8 cellular contexts compared by ENCODE assay signal in the genomic region with DNA sequence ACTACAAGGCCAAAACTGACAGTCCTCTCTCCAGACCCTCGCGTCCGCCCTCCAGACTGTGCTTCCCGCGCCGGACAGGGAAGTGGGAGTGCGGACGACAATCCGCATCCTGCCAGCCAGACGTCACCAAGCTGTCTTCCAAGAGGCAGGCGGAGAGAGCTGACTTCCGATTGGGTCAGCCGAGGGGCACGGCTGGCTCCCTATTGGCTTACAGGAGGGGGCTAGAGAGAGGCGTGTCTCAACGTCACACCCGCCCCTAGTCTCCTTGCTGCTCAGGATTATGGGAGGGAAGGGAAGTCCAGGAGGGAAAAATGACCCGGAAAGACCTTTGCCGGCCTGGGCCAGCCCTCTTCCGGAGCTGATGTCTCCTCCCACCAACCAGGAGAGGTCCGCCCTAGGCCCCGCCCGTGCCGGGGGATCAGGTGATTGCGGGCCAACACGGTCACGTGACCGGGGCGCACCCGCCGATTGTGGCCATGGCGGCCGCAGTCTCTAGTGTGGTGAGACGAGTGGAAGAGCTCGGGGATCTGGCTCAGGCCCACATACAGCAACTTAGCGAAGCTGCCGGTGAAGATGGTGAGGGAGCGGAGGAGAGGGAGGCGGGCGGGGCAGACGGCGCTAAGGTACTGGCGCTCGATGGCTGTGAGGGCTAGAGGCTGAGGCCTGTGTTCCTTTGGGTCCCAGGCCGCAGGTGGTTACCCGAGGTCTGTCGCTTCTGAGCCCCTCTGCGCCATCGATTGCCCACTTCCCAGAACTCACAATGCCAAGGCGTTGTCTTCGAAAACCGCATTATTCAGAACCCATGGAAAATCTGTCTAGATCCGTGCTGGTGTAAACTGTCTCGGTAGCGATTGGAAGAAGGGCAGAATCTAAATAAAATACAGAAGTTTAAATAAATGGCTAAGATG. TPM values are rescaled to one million over a fixed set of nuclear protein-coding genes. Genes with fewer than 3 reads are reported as not detected.
DNase-seq lines count a peak whose midpoint lies in the region; ATAC-seq lines count a peak whose summit lies in the region.

A gene with protein sequence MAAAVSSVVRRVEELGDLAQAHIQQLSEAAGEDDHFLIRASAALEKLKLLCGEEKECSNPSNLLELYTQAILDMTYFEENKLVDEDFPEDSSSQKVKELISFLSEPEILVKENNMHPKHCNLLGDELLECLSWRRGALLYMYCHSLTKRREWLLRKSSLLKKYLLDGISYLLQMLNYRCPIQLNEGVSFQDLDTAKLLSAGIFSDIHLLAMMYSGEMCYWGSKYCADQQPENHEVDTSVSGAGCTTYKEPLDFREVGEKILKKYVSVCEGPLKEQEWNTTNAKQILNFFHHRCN (plus strand): TSS at position 453 of the 908 bp plus-strand sequence. CDS start 24 bp downstream, at position 477.

- H3K4me1 ChIP-seq in rectal smooth muscle tissue (ENCODE audit: control insufficient read depth, insufficient read depth, low read length) = peaks cover 7% of the 10 kb centered on the region
- peaks cover 0 to 2% of the 10 kb centered on the region in 2 donors for H3K4me1 ChIP-seq in aorta (ENCODE audit: control insufficient read depth in 1 of 2, insufficient read depth in 2 of 2, low read length in 2 of 2)

- peak within 1 kb of the TSS; percentile 90 for H3K4me3 ChIP-seq in rectal smooth muscle tissue (ENCODE audit: low read length)
- peak within 1 kb of the TSS; percentile 65 to 89 for H3K4me3 ChIP-seq in aorta (ENCODE audit: low read length in 2 of 2)

- H3K9ac ChIP-seq in rectal smooth muscle tissue (ENCODE audit: low read length) = peak within 1 kb of the TSS; percentile 87

- ATAC-seq in GM18508 (IDR thresholded peaks at IDR 0.05; ENCODE audit: insufficient read depth, unreplicated experiment) (peak; percentile 95), HG03025 (IDR thresholded peaks at IDR 0.05; ENCODE audit: low FRiP score, unreplicated experiment) (peak; percentile 100), aorta (ENCODE audit: low FRiP score) (peak; percentile 100)

- 0% methylated on average over 55 of the region's 55 CpGs for WGBS in aorta, 2 donors

- H3K27ac ChIP-seq in rectal smooth muscle tissue (ENCODE audit: low read depth, low read length) (peak within 1 kb of the TSS; percentile 87), aorta (ENCODE audit: low read depth in 1 of 2, low read length in 2 of 2) (peak within 1 kb of the TSS; percentile 80 to 83)

- H3K36me3 ChIP-seq in rectal smooth muscle tissue (ENCODE audit: control insufficient read depth, insufficient read depth, low read length) (no peaks in the 10 kb centered on the region), aorta (ENCODE audit: control insufficient read depth in 1 of 2, insufficient read depth in 2 of 2, low read length in 1 of 2) (no peaks in the 10 kb centered on the region)

- intact Hi-C loops in aorta (cut with DNase I) = loop anchor here in 1 of 2 donors (2.0 kb wide), 1 partner anchor 33 kb away; a partner anchor contains a TSS

- H3K9me3 ChIP-seq in aorta (ENCODE audit: control insufficient read depth, low read length) = no peaks in the 10 kb centered on the region

- DNase-seq in NCI-H2081 (lab: John Stamatoyannopoulos, UW) (peak; percentile 100), T1000 (lab: John Stamatoyannopoulos, UW) (peak; percentile 99), astrocyte of the hippocampus (ENCODE audit: low read depth, low spot score) (peak; percentile 100), hepatic stellate cell (ENCODE audit: low spot score) (peak; percentile 92), aorta (peak; percentile 99)

- H3K27me3 ChIP-seq in rectal smooth muscle tissue (ENCODE audit: control insufficient read depth, insufficient read depth, low read length) (no peaks in the 10 kb centered on the region), aorta (ENCODE audit: control insufficient read depth in 1 of 2, insufficient read depth in 2 of 2, low read length in 1 of 2) (no peaks in the 10 kb centered on the region)

RNA-seq across cellular contexts. Expression of the gene that starts here (rescaled TPM):
- total RNA-seq in aorta = 10 to 100 TPM; 25.1 to 25.2 TPM
- polyA plus RNA-seq in aorta = 1 to 10 TPM; 5.0 to 7.5 TPM

Comparison
In these comparisons a context has a peak if more than half of its experiments do, and no peak if none do; other contexts are left out.
1. Peak in every context shown above with its lines: DNase-seq, ATAC-seq, H3K4me3 ChIP-seq and H3K27ac ChIP-seq.